18 cellular contexts compared by ENCODE assay signal in genomic region chr5:81286059-81286617, GRCh38. TPM values are rescaled to one million over a fixed set of nuclear protein-coding genes. Genes with fewer than 3 reads are reported as not detected.
"Had no signal": no experiment of that assay in that cellular context is flagged by ENCODE, and none has a peak within 500 bp of the region (broad histone marks: within the 10 kb centered on the region; RNA-seq: fewer than 3 reads in every experiment).

No MANE protein-coding gene starts in this region.

- H3K27ac ChIP-seq: brain microvascular endothelial cell, left lung, transverse colon had no signal

- H3K27ac Mint-ChIP-seq: activated CD4-positive, alpha-beta T cell treated with anti-CD3 and anti-CD28 coated beads, Interleukin-2, amount 10 ng/mL, durations not matched to agents 7 days and 5 days had no signal

- ATAC-seq: left lung; naive thymus-derived CD8-positive, alpha-beta T cell had no signal

- FAIRE-seq: frontal cortex had no signal

- H3K4me3 ChIP-seq: left lung, transverse colon had no signal

- H3K4me3 Mint-ChIP-seq: activated CD4-positive, alpha-beta T cell treated with anti-CD3 and anti-CD28 coated beads, Interleukin-2, amount 10 ng/mL, durations not matched to agents 7 days and 5 days; activated T-helper 1 cell treated with anti-CD3 and anti-CD28 coated beads, Interleukin-12 subunit alpha, Interleukin-12 subunit beta, Interleukin-2, Interleukin-4 antibody, amounts not matched to agents 30 ng/mL and 10 ng/mL and 1 ng/mL, durations not matched to agents 14 hours and 24 hours and 36 hours; naive thymus-derived CD8-positive, alpha-beta T cell had no signal

- H3K27me3 ChIP-seq: brain microvascular endothelial cell, left lung, transverse colon had no signal

- DNase-seq: activated CD4-positive, alpha-beta T cell treated with anti-CD3 and anti-CD28 coated beads, Interleukin-2, amount 10 ng/mL, durations not matched to agents 7 days and 5 days; activated CD8-positive, alpha-beta memory T cell treated with anti-CD3 and anti-CD28 coated beads, Interleukin-2, amount 50 U/mL, for 48 hours; activated naive CD4-positive, alpha-beta T cell treated with Interleukin-2 at 50 U/mL for 16 hours; anterior cingulate cortex; brain microvascular endothelial cell; cortex of kidney; effector CD4-positive, alpha-beta T cell; head of caudate nucleus; left lung; mammary epithelial cell; naive thymus-derived CD8-positive, alpha-beta T cell; nucleus accumbens; retina; stimulated activated CD4-positive, alpha-beta T cell treated with anti-CD3 and anti-CD28 coated beads, Interleukin-4, amount 100 ng/mL, for 1 hour; stimulated activated naive CD4-positive, alpha-beta T cell; transverse colon had no signal

- H3K4me1 ChIP-seq: left lung, transverse colon had no signal

- H3K27me3 Mint-ChIP-seq: activated CD4-positive, alpha-beta T cell treated with anti-CD3 and anti-CD28 coated beads, Interleukin-2, amount 10 ng/mL, durations not matched to agents 7 days and 5 days; naive thymus-derived CD8-positive, alpha-beta T cell had no signal

- H3K9me3 ChIP-seq: left lung, transverse colon had no signal

- H3K36me3 ChIP-seq: brain microvascular endothelial cell, left lung, transverse colon had no signal

RNA-seq across cellular contexts. Expression of gene CKMT2, which starts 53.0 kb away (rescaled TPM):
- total RNA-seq: activated CD4-positive, alpha-beta T cell treated with anti-CD3 and anti-CD28 coated beads, Interleukin-2, amount 10 ng/mL, durations not matched to agents 7 days and 5 days; activated T-helper 1 cell treated with anti-CD3 and anti-CD28 coated beads, Interleukin-12 subunit alpha, Interleukin-12 subunit beta, Interleukin-2, Interleukin-4 antibody, amounts not matched to agents 30 ng/mL and 10 ng/mL and 1 ng/mL, durations not matched to agents 14 hours and 24 hours and 36 hours had no signal
- polyA plus RNA-seq: mammary epithelial cell; naive thymus-derived CD8-positive, alpha-beta T cell had no signal
